10 cellular contexts compared by ENCODE assay signal in the genomic region with DNA sequence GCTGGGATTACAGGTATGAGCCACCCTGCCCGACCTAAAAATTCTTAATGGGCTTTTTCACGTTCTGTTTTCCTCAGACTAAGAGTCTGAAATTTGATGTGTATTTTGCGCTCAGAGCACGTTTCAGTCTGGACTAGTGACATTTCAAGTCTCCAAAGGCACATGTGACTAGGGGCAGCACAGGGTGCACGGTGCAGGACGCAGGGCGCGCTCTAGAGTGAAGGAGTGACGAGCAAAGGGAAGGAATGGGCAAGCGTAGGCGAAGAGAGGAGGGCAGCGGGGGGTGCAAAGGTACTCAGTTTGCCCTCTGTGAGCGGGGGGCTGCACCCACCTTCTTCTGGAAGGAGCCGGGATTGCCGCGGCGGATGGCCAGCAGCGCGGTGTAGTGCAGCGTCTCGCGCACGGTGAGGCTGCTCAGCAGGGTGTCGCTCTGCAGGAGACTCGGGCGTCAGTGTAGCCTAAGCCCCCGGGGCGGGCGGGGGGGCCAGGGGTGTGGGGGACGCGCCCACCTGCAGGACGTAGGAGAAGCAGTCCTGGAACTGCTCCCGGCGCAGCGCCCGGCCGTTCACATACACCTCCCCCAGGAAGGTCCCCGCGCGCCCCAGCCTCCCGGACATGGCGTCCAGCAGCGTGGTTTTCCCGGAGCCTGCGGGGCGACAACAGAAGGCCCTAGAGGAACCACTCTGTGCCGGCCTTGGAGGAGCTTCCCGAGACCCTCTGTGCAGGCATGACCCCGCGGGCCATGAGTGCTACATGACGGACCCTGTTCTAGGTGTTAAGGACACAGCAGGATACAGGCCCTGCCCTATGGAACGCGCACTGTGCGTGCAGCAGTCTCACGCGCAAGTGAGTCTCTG. TPM values are rescaled to one million over a fixed set of nuclear protein-coding genes. Genes with fewer than 3 reads are reported as not detected.
DNase-seq lines count a peak whose midpoint lies in the region; ATAC-seq and TF ChIP-seq lines count a peak whose summit lies in the region.
"Had no signal": no experiment of that assay in that cellular context is flagged by ENCODE, and none has a peak within 500 bp of the region (broad histone marks: within the 10 kb centered on the region; RNA-seq: fewer than 3 reads in every experiment).

No MANE protein-coding gene starts in this region.

- no peaks in the 10 kb centered on the region for H3K36me3 ChIP-seq in kidney epithelial cell (ENCODE audit: control insufficient read depth, insufficient read depth, low read length)

- in situ Hi-C loops in astrocyte of the spinal cord (cut with HindIII; ENCODE audit: low sequenced_read_pairs) = no loop called here

- DNase-seq in DMS79 (lab: John Stamatoyannopoulos, UW) = peak; percentile 3
- DNase-seq in DMS79 treated with DMSO at 0.1 percent for 48 hours (lab: John Stamatoyannopoulos, UW) = no peak
- no peak for DNase-seq in astrocyte of the spinal cord (ENCODE audit: low read depth, low spot score)
- no peak for DNase-seq in kidney epithelial cell (ENCODE audit: low read depth)
- no peak for DNase-seq in stimulated activated naive CD8-positive, alpha-beta T cell treated with anti-CD3 and anti-CD28 coated beads, Interleukin-15, Interleukin-2, amounts not matched to agents 100 U/mL and 50 U/mL, for 24 hours
- no peak for DNase-seq in stimulated activated CD4-positive, alpha-beta T cell treated with anti-CD3 and anti-CD28 coated beads, Interleukin-4, amount 100 ng/mL, for 24 hours
- no peak for DNase-seq in NCI-H2081 (lab: John Stamatoyannopoulos, UW)
- DNase-seq in NCI-H2171 (lab: John Stamatoyannopoulos, UW) = no peak
- DNase-seq: stimulated activated CD4-positive, alpha-beta T cell treated with anti-CD3 and anti-CD28 coated beads, Interleukin-12 subunit alpha, Interleukin-12 subunit beta, amount 100 ng/mL, for 4 hours had no signal

- no peak for TF ChIP-seq CTCF in astrocyte of the spinal cord (IDR thresholded peaks at IDR 0.05; ENCODE audit: low read depth, low read length)
- no peak for TF ChIP-seq CTCF in kidney epithelial cell (IDR thresholded peaks at IDR 0.05; ENCODE audit: insufficient read depth, low read length, poor library complexity, severe bottlenecking)

- H3K4me3 ChIP-seq in astrocyte of the spinal cord (ENCODE audit: low read depth, low read length) (peak overlapping the region; percentile 20), kidney epithelial cell (ENCODE audit: low read depth, low read length) (peak overlapping the region; percentile 33)

- peaks cover 6% of the 10 kb centered on the region for H3K27me3 ChIP-seq in kidney epithelial cell (ENCODE audit: control insufficient read depth, insufficient read depth, low read length)

- ATAC-seq in stimulated activated naive CD8-positive, alpha-beta T cell treated with anti-CD3 and anti-CD28 coated beads, Interleukin-15, Interleukin-2, amounts not matched to agents 100 U/mL and 50 U/mL, for 24 hours = peak; percentile 29

RNA-seq across cellular contexts. Expression of a gene that starts 7.0 kb away (rescaled TPM):
- not detected in 2 replicates for total RNA-seq in kidney epithelial cell
- total RNA-seq: temporal lobe had no signal

RNA-seq across cellular contexts. Expression of a gene that starts 7.1 kb away (rescaled TPM):
- not detected in 2 replicates for total RNA-seq in kidney epithelial cell

RNA-seq across cellular contexts. Expression of a gene that starts 57.8 kb away (rescaled TPM):
- 21.3 and 34.5 TPM in 2 replicates for total RNA-seq in kidney epithelial cell
